1 cellular context compared by ENCODE assay signal in the genomic region with DNA sequence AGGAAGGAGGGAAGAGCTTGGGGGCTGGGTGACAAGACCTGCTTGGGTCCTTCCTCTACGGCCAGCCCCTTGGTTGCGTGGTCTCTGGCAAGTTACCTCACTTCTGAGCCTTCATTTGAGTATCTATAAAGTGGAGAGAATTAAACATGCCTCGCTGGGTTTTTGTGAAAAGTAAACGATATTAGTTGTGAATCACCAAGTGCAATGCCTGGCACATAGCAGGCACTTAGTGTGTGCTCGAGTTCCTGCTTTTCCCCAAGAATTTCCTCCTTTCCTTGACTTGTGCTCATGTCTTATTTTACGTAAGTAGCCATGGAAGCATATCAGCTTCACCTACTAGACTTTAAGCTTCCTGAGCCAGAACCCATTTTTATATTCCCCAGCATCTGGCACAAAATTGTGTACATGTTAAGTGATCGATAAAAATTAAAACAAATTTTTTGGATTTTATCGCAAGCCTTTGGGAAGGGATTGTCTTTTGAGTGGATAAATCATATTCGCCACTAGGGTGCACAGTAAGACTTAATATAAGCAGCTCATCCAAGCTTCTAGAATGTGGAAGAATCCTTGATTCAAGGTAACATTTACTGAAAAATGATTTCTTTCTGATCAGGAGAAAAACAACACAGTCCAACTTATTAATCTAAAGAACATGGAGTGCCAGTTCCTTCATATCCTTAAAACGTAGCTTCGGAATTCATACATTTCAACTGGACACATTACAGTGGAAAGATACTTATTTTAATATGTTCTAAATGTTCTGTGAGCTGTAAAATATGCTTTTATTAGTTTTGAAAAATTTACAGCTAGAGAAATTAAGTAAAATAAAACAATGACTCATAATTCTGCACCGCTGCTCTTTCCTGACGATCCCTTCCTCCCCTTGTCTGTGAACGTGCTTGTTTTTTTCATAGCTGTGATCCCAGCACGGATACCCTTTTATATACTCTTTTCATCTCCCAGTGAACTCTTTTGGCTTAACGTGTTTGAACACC.
TF ChIP-seq lines count a peak whose summit lies in the region.

No MANE protein-coding gene starts in this region.

TF ChIP-seq in H1, 55 proteins besides CTCF, POLR2A, EP300 and RAD21 (continued from another document):
- no peak for TF ChIP-seq TAF1 (IDR thresholded peaks at IDR 0.05; ENCODE audit: low read depth, low read length)
- TF ChIP-seq SIRT6 (IDR thresholded peaks at IDR 0.05; ENCODE audit: low read length) = no peak
- no peak for TF ChIP-seq BCL11A (IDR thresholded peaks at IDR 0.05; ENCODE audit: low read depth in 2 of 2, low read length in 2 of 2)
- TF ChIP-seq RFX5 (IDR thresholded peaks at IDR 0.05; ENCODE audit: borderline replicate concordance, low read depth, low read length) = no peak
- TF ChIP-seq CBX8 (IDR thresholded peaks at IDR 0.05; ENCODE audit: borderline replicate concordance, low read depth, low read length) = no peak
- TF ChIP-seq POLR2AphosphoS5 (IDR thresholded peaks at IDR 0.05; ENCODE audit: low read depth, low read length) = no peak
- TF ChIP-seq SP4 (IDR thresholded peaks at IDR 0.05; ENCODE audit: low read length) = no peak
- TF ChIP-seq POU5F1 (IDR thresholded peaks at IDR 0.05; ENCODE audit: low read depth, low read length) = no peak
